8 cellular contexts compared by ENCODE assay signal in the genomic region with DNA sequence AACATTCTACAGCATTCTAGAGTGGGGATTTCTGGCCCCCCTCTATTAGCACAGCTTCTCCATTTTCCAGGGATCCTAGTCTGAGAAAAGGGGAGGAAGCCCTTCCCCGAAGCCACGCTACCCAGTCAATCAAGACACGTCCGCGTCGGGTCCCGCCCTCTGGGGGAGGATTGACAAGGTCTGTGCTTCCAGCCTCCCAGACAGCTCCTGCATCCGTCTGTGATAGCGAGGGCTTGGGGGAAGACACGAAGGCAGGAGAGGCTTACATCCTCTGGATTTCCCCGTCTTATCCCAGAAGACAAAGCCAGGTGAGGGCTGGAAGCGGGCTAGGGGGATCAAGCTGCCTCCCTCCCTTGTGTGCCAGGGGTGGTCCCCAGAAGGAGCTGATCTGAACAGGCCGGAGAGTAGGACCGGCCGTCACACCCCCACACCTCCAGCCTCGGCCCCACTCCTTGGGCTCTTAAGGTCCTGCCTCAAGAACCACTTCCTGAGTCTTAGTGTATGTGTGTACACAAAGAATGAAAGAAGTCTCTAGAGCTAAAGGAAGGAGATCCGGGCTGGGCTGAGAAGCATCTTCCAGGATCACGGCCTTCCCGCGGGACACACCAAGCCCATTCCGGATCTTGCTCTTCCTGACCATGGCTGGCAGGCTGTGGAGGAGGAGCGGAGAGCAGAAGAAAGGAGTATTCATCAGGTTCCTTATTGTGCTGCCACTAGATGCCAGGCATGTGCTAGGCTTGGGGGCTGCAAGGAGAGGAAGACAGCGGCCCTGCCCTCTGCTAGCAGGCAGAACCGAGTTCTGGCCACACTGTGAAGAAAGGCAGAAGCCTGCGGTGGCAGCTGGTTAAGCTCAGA. TPM values are rescaled to one million over a fixed set of nuclear protein-coding genes. Genes with fewer than 3 reads are reported as not detected.
A peak's percentile ranks its signal among the peaks of the same experiment; 100 is the strongest.
DNase-seq lines count a peak whose midpoint lies in the region; ATAC-seq, FAIRE-seq and TF ChIP-seq lines count a peak whose summit lies in the region.

No MANE protein-coding gene starts in this region.

- no peaks in the 10 kb centered on the region for H3K9me3 ChIP-seq in iPS-18c (ENCODE audit: control insufficient read depth, insufficient read depth, low read length)
- no peaks in the 10 kb centered on the region for H3K9me3 ChIP-seq in sigmoid colon

- H3K4me3 ChIP-seq in iPS-18c (ENCODE audit: insufficient read depth, low read depth, low read length) (peak overlapping the region; percentile 92), sigmoid colon (peak overlapping the region; percentile 95 to 99 (median 98))

- no peaks in the 10 kb centered on the region for H3K27me3 ChIP-seq in sigmoid colon

- 2 to 3% methylated on average over 25 of the region's 25 CpGs for WGBS in sigmoid colon, 2 donors

- peaks cover 12 to 25% (median 15%) of the 10 kb centered on the region in 4 donors for H3K36me3 ChIP-seq in sigmoid colon

- ATAC-seq in GM18505 (IDR thresholded peaks at IDR 0.05; ENCODE audit: unreplicated experiment) (peak; percentile 43), HG02885 (IDR thresholded peaks at IDR 0.05; ENCODE audit: poor library complexity, unreplicated experiment) (peak; percentile 56)

- no peak for TF ChIP-seq CTCF in sigmoid colon (IDR thresholded peaks at IDR 0.05)

- H3K4me1 ChIP-seq in sigmoid colon = peaks cover 0 to 54% (median 49%) of the 10 kb centered on the region in 4 donors

- in situ Hi-C loops in T47D (cut with HindIII; ENCODE audit: low pct_unique_long_range_greater_than_20kb, low sequenced_read_pairs) = no loop called here

- TF ChIP-seq EP300 in sigmoid colon (IDR thresholded peaks at IDR 0.05) = no peak

- FAIRE-seq in A204.1 (lab: Jason Lieb, UNC) = peak; percentile 57

- peak; percentile 76 to 79 for DNase-seq in NCI-H187 (lab: John Stamatoyannopoulos, UW)
- DNase-seq in T1000 (lab: John Stamatoyannopoulos, UW) = peak; percentile 73
- peak; percentile 95 to 99 for DNase-seq in T47D (ENCODE audit: low read depth in 1 of 2, low spot score in 1 of 2)
- peak; percentile 97 for DNase-seq in sigmoid colon

- intact Hi-C loops in sigmoid colon (cut with DNase I) = no loop called here

- no peak for TF ChIP-seq POLR2A in GM18505 (IDR thresholded peaks at IDR 0.05; ENCODE audit: borderline replicate concordance, extremely low read depth, insufficient read depth, insufficient read length)
- TF ChIP-seq POLR2A in sigmoid colon (IDR thresholded peaks at IDR 0.05) = peak; percentile 43 to 54

- H3K27ac ChIP-seq in sigmoid colon = peak overlapping the region; percentile 100

RNA-seq across cellular contexts. Expression of a gene that starts 1.0 kb away (rescaled TPM):
- total RNA-seq in sigmoid colon = 100 to 1,000 TPM; 670 to 933 (median 849) TPM
- 1,000 to 10,000 TPM in 1 of 3 donors, 100 to 1,000 TPM in 2; 450 to 1,058 (median 486) TPM for polyA plus RNA-seq in sigmoid colon

RNA-seq across cellular contexts. Expression of a gene that starts 9.6 kb away (rescaled TPM):
- 10 to 100 TPM; 11.2 to 37.5 (median 32.1) TPM for total RNA-seq in sigmoid colon
- polyA plus RNA-seq in sigmoid colon = 10 to 100 TPM in 2 of 3 donors, 1 to 10 TPM in 1; 8.4 to 34.4 (median 27.1) TPM

RNA-seq across cellular contexts. Expression of a gene that starts 13.1 kb away (rescaled TPM):
- total RNA-seq in sigmoid colon = 10 to 100 TPM in 1 of 4 donors, 1 to 10 TPM in 3; 4.3 to 12.2 (median 4.6) TPM
- polyA plus RNA-seq in sigmoid colon = 1 to 10 TPM; 1.2 to 3.9 (median 2.4) TPM

RNA-seq across cellular contexts. Expression of a gene that starts 14.0 kb away (rescaled TPM):
- 100 to 1,000 TPM; 173 to 356 (median 317) TPM for total RNA-seq in sigmoid colon
- 100 to 1,000 TPM; 329 to 655 (median 634) TPM for polyA plus RNA-seq in sigmoid colon

RNA-seq across cellular contexts. Expression of a gene that starts 22.1 kb away (rescaled TPM):
- total RNA-seq in sigmoid colon = 100 to 1,000 TPM in 3 of 4 donors, 10 to 100 TPM in 1; 66.6 to 588 (median 204) TPM
- polyA plus RNA-seq in sigmoid colon = 10 to 100 TPM in 1 of 3 donors, 1 to 10 TPM in 2; 1.8 to 21.0 (median 3.6) TPM

Comparison
In these comparisons a context has a peak if more than half of its experiments do, and no peak if none do; other contexts are left out.
1. Peak in every context shown above with its lines: DNase-seq, ATAC-seq, H3K4me3 ChIP-seq and H3K27ac ChIP-seq.